ENCODE assay signal across 26 cellular contexts in genomic region chr6:158905277-158905676, GRCh38.
A peak's percentile ranks its signal among the peaks of the same experiment; 100 is the strongest.
DNase-seq lines count a peak whose midpoint lies in the region; TF ChIP-seq lines count a peak whose summit lies in the region.
"Had no signal": no experiment of that assay in that cellular context is flagged by ENCODE, and none has a peak within 500 bp of the region (broad histone marks: within the 10 kb centered on the region; RNA-seq: fewer than 3 reads in every experiment).

No MANE protein-coding gene starts in this region.

- peak overlapping the region; percentile 71 for H3K27ac Mint-ChIP-seq in Calu3 (ENCODE audit: unreplicated experiment)
- no peak overlapping the region for H3K27ac Mint-ChIP-seq in osteocyte (ENCODE audit: unreplicated experiment)
- H3K27ac Mint-ChIP-seq: activated CD4-positive, alpha-beta memory T cell treated with anti-CD3 and anti-CD28 coated beads, Interleukin-2, amount 10 ng/mL, durations not matched to agents 7 days and 5 days; activated naive CD4-positive, alpha-beta T cell treated with anti-CD3 and anti-CD28 coated beads, Interleukin-2, amount 10 ng/mL, durations not matched to agents 7 days and 5 days; GM23338; natural killer cell treated with Interleukin-12 subunit alpha and Interleukin-12 subunit beta and Interleukin-15 and Interleukin-18, amount 100 ng/mL, for 72 hours; stimulated activated memory B cell treated with anti-CD40 and anti-IgM and Interleukin-4, amounts not matched to agents 10 μg/mL and 1 μg/mL and 100 μg/mL, for 72 hours had no signal

- no peak overlapping the region for H2AFZ ChIP-seq in OCI-LY7 (ENCODE audit: low read length)
- H2AFZ ChIP-seq: GM23338, hepatocyte had no signal

- no peak overlapping the region for H3K4me2 ChIP-seq in OCI-LY7 (ENCODE audit: low read length)
- H3K4me2 ChIP-seq: GM23338, hepatocyte had no signal

- POLR2A ChIA-PET in OCI-LY7 (lab: Charles Lee): interaction anchor here (0.6 to 2.0 kb wide), 8 partner anchors 15 to 883 kb away, joined by 3 to 10 read pairs (median 4); no protein-coding TSS in a partner anchor

- no peaks in the 10 kb centered on the region for H4K20me1 ChIP-seq in OCI-LY7 (ENCODE audit: insufficient read depth, low read length)

- no peak for TF ChIP-seq CTCF in Calu3 (IDR thresholded peaks at IDR 0.05; ENCODE audit: unreplicated experiment)
- TF ChIP-seq CTCF in OCI-LY7 (conservative IDR thresholded peaks at IDR 0.05; ENCODE audit: low read length): no peak
- TF ChIP-seq CTCF in choroid plexus epithelial cell (conservative IDR thresholded peaks at IDR 0.05; ENCODE audit: low read depth, low read length): no peak
- no peak for TF ChIP-seq CTCF in osteocyte (IDR thresholded peaks at IDR 0.05)

- DNase-seq in CMK (ENCODE audit: low read depth) (peak; percentile 5), Calu3 (no peak), OCI-LY7 (ENCODE audit: low spot score) (peak; percentile 54), choroid plexus epithelial cell (ENCODE audit: low read depth) (peak; percentile 17), nucleus accumbens (lab: John Stamatoyannopoulos, UW) (no peak), osteocyte (ENCODE audit: extremely low spot score, unreplicated experiment) (no peak), dermis blood vessel endothelial cell (no peak)
- DNase-seq: activated CD4-positive, alpha-beta memory T cell treated with anti-CD3 and anti-CD28 coated beads, Interleukin-2, amount 10 ng/mL, durations not matched to agents 7 days and 5 days; activated naive CD4-positive, alpha-beta T cell treated with anti-CD3 and anti-CD28 coated beads, Interleukin-2, amount 10 ng/mL, durations not matched to agents 7 days and 5 days; amniotic stem cell; brain microvascular endothelial cell; C1 segment of cervical spinal cord; COR-L47; DMS79 treated with DMSO at 0.1 percent for 48 hours; effector CD4-positive, alpha-beta T cell; GF-D8; lower lobe of right lung; mucosa of descending colon; NCI-H526; NK-92 treated with Interleukin-12 subunit alpha and Interleukin-12 subunit beta, amount 100 ng/mL, for 24 hours; SHP77 treated with DMSO at 0.1 percent for 48 hours; transverse colon had no signal

- H3K4me3 ChIP-seq in OCI-LY7 (ENCODE audit: low read depth, low read length, poor library complexity, severe bottlenecking): no peak overlapping the region
- no peak overlapping the region for H3K4me3 ChIP-seq in choroid plexus epithelial cell (ENCODE audit: low read depth, low read length)
- H3K4me3 ChIP-seq: GM23338, hepatocyte, lower lobe of right lung, mucosa of descending colon, transverse colon had no signal

- CTCF ChIA-PET in Calu3 (lab: Charles Lee) (no interaction called here), OCI-LY7 (lab: Charles Lee; ENCODE audit: unreplicated experiment) (no interaction called here)

- no peaks in the 10 kb centered on the region for H3K79me2 ChIP-seq in OCI-LY7 (ENCODE audit: insufficient read depth, low read depth, low read length)
- H3K79me2 ChIP-seq: hepatocyte had no signal

- BruUV-seq in Calu3 (replicated peaks; lab: Mats Ljungman, UMichigan): no TSS peak
- BruUV-seq in OCI-LY7 (replicated peaks; lab: Mats Ljungman, UMichigan): no TSS peak

- H3K9me3 ChIP-seq in OCI-LY7 (ENCODE audit: low read length): peaks cover 47% of the 10 kb centered on the region

- H3K27me3 Mint-ChIP-seq in Calu3 (ENCODE audit: unreplicated experiment) (no peaks in the 10 kb centered on the region), osteocyte (ENCODE audit: unreplicated experiment) (peaks cover 4% of the 10 kb centered on the region)
- H3K27me3 Mint-ChIP-seq: natural killer cell treated with Interleukin-12 subunit alpha and Interleukin-12 subunit beta and Interleukin-15 and Interleukin-18, amount 100 ng/mL, for 72 hours; stimulated activated memory B cell treated with anti-CD40 and anti-IgM and Interleukin-4, amounts not matched to agents 10 μg/mL and 1 μg/mL and 100 μg/mL, for 72 hours had no signal

- peaks cover 3% of the 10 kb centered on the region; the same call in 1 of the 2 replicates for H3K36me3 ChIP-seq in OCI-LY7 (ENCODE audit: insufficient read depth, low read length)
- H3K36me3 ChIP-seq: brain microvascular endothelial cell, lower lobe of right lung, transverse colon had no signal

- no peak overlapping the region for H3K27ac ChIP-seq in OCI-LY7 (ENCODE audit: low read depth, low read length, poor library complexity, severe bottlenecking)
- H3K27ac ChIP-seq: brain microvascular endothelial cell, hepatocyte, lower lobe of right lung, transverse colon had no signal

- intact Hi-C loops in Calu3 (cut with micrococcal nuclease; ENCODE audit: unreplicated experiment): no loop called here
- intact Hi-C loops in OCI-LY7 (cut with micrococcal nuclease; ENCODE audit: unreplicated experiment): no loop called here

- H3K4me1 ChIP-seq in OCI-LY7 (ENCODE audit: insufficient read depth, low read length, poor library complexity, severe bottlenecking): peaks cover 13% of the 10 kb centered on the region
- H3K4me1 ChIP-seq: transverse colon had no signal

- H3K9me2 ChIP-seq in OCI-LY7 (ENCODE audit: insufficient read depth, low read length): no peaks in the 10 kb centered on the region

- peaks cover 10% of the 10 kb centered on the region for H3K9me3 Mint-ChIP-seq in Calu3 (ENCODE audit: low read depth, unreplicated experiment)
- peaks cover 23% of the 10 kb centered on the region for H3K9me3 Mint-ChIP-seq in osteocyte (ENCODE audit: unreplicated experiment)

- H3K36me3 Mint-ChIP-seq in Calu3 (ENCODE audit: insufficient read depth, unreplicated experiment) (peaks cover 21% of the 10 kb centered on the region), osteocyte (ENCODE audit: unreplicated experiment) (peaks cover 3% of the 10 kb centered on the region)

- H3K4me1 Mint-ChIP-seq in Calu3 (ENCODE audit: low read depth, unreplicated experiment) (peaks cover 36% of the 10 kb centered on the region), osteocyte (ENCODE audit: unreplicated experiment) (peaks cover 4% of the 10 kb centered on the region)

- H3K4me3 Mint-ChIP-seq in Calu3 (ENCODE audit: low read depth, unreplicated experiment): no peak overlapping the region
- no peak overlapping the region for H3K4me3 Mint-ChIP-seq in osteocyte (ENCODE audit: unreplicated experiment)
- H3K4me3 Mint-ChIP-seq: activated CD4-positive, alpha-beta memory T cell treated with anti-CD3 and anti-CD28 coated beads, Interleukin-2, amount 10 ng/mL, durations not matched to agents 7 days and 5 days; activated naive CD4-positive, alpha-beta T cell treated with anti-CD3 and anti-CD28 coated beads, Interleukin-2, amount 10 ng/mL, durations not matched to agents 7 days and 5 days; GM23338; natural killer cell treated with Interleukin-12 subunit alpha and Interleukin-12 subunit beta and Interleukin-15 and Interleukin-18, amount 100 ng/mL, for 72 hours; stimulated activated memory B cell treated with anti-CD40 and anti-IgM and Interleukin-4, amounts not matched to agents 10 μg/mL and 1 μg/mL and 100 μg/mL, for 72 hours had no signal

Comparison
In these comparisons a context has a peak if more than half of its experiments do, and no peak if none do; other contexts are left out.
1. DNase-seq: peak in CMK (single experiment), OCI-LY7 (single experiment) and choroid plexus epithelial cell (single experiment); none in Calu3 (single experiment), nucleus accumbens (0 of 56), osteocyte (single experiment) and dermis blood vessel endothelial cell (single experiment).